8 cellular contexts compared by ENCODE assay signal in genomic region chrX:133171962-133172708, GRCh38. TPM values are rescaled to one million over a fixed set of nuclear protein-coding genes. Genes with fewer than 3 reads are reported as not detected.
DNase-seq lines count a peak whose midpoint lies in the region; ATAC-seq and TF ChIP-seq lines count a peak whose summit lies in the region.

No MANE protein-coding gene starts in this region.

- no peaks in the 10 kb centered on the region for H3K27me3 ChIP-seq in DOHH2 (ENCODE audit: control insufficient read depth, low read length)

- no peaks in the 10 kb centered on the region for H3F3A ChIP-seq in DOHH2 (ENCODE audit: control insufficient read depth, insufficient read depth)

- POLR2A ChIA-PET in HEK293 (lab: Yijun Ruan, JAX): no interaction called here

- ATAC-seq in left lobe of liver (peak; percentile 36), HG03025 (IDR thresholded peaks at IDR 0.05; ENCODE audit: low FRiP score, unreplicated experiment) (no peak)

- H3K9me2 ChIP-seq in DOHH2 (replicated peaks; ENCODE audit: control insufficient read depth, low read length): no peaks in the 10 kb centered on the region

- H3K36me3 ChIP-seq in DOHH2 (ENCODE audit: control insufficient read depth, low read length): no peaks in the 10 kb centered on the region
- no peaks in the 10 kb centered on the region for H3K36me3 ChIP-seq in HEK293 (ENCODE audit: control insufficient read depth in 2 of 2, insufficient read depth in 1 of 2, low read length in 2 of 2)

- H3K79me2 ChIP-seq in DOHH2 (ENCODE audit: control insufficient read depth, low read length): no peaks in the 10 kb centered on the region

- CTCF ChIA-PET in HEK293 (lab: Yijun Ruan, JAX): interaction anchor here (0.6 to 4.9 kb wide), 20 partner anchors 9 to 1669 kb away, joined by 3 to 37 read pairs (median 4); no protein-coding TSS in a partner anchor

- H3K4me3 ChIP-seq in DOHH2 (ENCODE audit: low read length) (no peak overlapping the region), HEK293 (ENCODE audit: low read depth, low read length) (no peak overlapping the region)

- DNase-seq in SKM-1 (lab: John Stamatoyannopoulos, UW; ENCODE audit: unreplicated experiment) (peak; percentile 4), left lobe of liver (ENCODE audit: low spot score) (no peak), SK-N-DZ (ENCODE audit: low spot score) (no peak), DMS79 treated with DMSO at 0.1 percent for 48 hours (lab: John Stamatoyannopoulos, UW) (no peak)
- no peak for DNase-seq in stimulated activated naive CD4-positive, alpha-beta T cell (lab: John Stamatoyannopoulos, UW)

- H3K4me1 ChIP-seq in DOHH2 (ENCODE audit: control insufficient read depth, low read length) (peaks cover 5% of the 10 kb centered on the region; the same call in 1 of the 2 replicates), HEK293 (ENCODE audit: control insufficient read depth, insufficient read depth, low read length) (no peaks in the 10 kb centered on the region)

- TF ChIP-seq CTCF in DOHH2 (IDR thresholded peaks at IDR 0.05; ENCODE audit: low read depth, low read length, poor library complexity, severe bottlenecking) (peak; percentile 54), HEK293 (tag by site-specific recombination; IDR thresholded peaks at IDR 0.05) (peak; percentile 47; the same call in 1 of the 2 replicates)

- no peak overlapping the region for H3K4me2 ChIP-seq in DOHH2 (ENCODE audit: low read length)

- no peaks in the 10 kb centered on the region for H4K20me1 ChIP-seq in DOHH2 (ENCODE audit: control insufficient read depth, insufficient read depth, low read depth, low read length)

- H3K27ac ChIP-seq in DOHH2 (ENCODE audit: low read depth, low read length) (no peak overlapping the region), HEK293 (ENCODE audit: extremely low read depth, low read depth, low read length) (no peak overlapping the region)

- H3K9me3 ChIP-seq in DOHH2 (ENCODE audit: control insufficient read depth, insufficient read depth, low read length) (no peaks in the 10 kb centered on the region), HEK293 (ENCODE audit: control insufficient read depth, insufficient read depth, low read depth, low read length) (no peaks in the 10 kb centered on the region)

TF ChIP-seq in HEK293, 187 proteins besides CTCF, POLR2A, EP300 and RAD21:
- no peak for TF ChIP-seq KLF1 (tag by site-specific recombination; IDR thresholded peaks at IDR 0.05)
- no peak for TF ChIP-seq ZNF138 (tag by site-specific recombination; IDR thresholded peaks at IDR 0.05; ENCODE audit: borderline replicate concordance)
- peak; percentile 30; the same call in 1 of the 2 replicates for TF ChIP-seq MZF1 (tag by site-specific recombination; IDR thresholded peaks at IDR 0.05; ENCODE audit: borderline replicate concordance)
- TF ChIP-seq SP3 (tag by site-specific recombination; IDR thresholded peaks at IDR 0.05): no peak
- no peak for TF ChIP-seq ZNF335 (tag by site-specific recombination; conservative IDR thresholded peaks at IDR 0.05)
- no peak for TF ChIP-seq ZNF624 (tag by site-specific recombination; IDR thresholded peaks at IDR 0.05)
- TF ChIP-seq ZNF707 (tag by site-specific recombination; IDR thresholded peaks at IDR 0.05): no peak
- peak; percentile 63 for TF ChIP-seq ZNF654 (tag by site-specific recombination; IDR thresholded peaks at IDR 0.05; ENCODE audit: low read depth)
- TF ChIP-seq PRDM1 (tag by site-specific recombination; IDR thresholded peaks at IDR 0.05): no peak
- TF ChIP-seq ZNF394 (tag by site-specific recombination; IDR thresholded peaks at IDR 0.05; ENCODE audit: borderline replicate concordance): no peak
- TF ChIP-seq SCRT1 (tag by site-specific recombination; IDR thresholded peaks at IDR 0.05; ENCODE audit: borderline replicate concordance): no peak
- TF ChIP-seq KLF17 (tag by site-specific recombination; IDR thresholded peaks at IDR 0.05): no peak
- TF ChIP-seq ZNF501 (tag by site-specific recombination; IDR thresholded peaks at IDR 0.05): no peak
- peak; percentile 78 for TF ChIP-seq ZBTB11 (tag by site-specific recombination; conservative IDR thresholded peaks at IDR 0.05; ENCODE audit: low read depth)
- peak; percentile 44; the same call in 1 of the 2 replicates for TF ChIP-seq PRDM10 (tag by site-specific recombination; IDR thresholded peaks at IDR 0.05)
- TF ChIP-seq GFI1B (tag by site-specific recombination; IDR thresholded peaks at IDR 0.05): no peak
- TF ChIP-seq ZNF19 (tag by site-specific recombination; IDR thresholded peaks at IDR 0.05; ENCODE audit: low read depth): no peak

RNA-seq across cellular contexts. Expression of gene TFDP3, which starts 46.0 kb away (rescaled TPM):
- total RNA-seq in left lobe of liver: not detected
- not detected in 2 replicates for polyA plus RNA-seq in SK-N-DZ (2014; cell fraction: cytosol; rRNA removed)
- polyA plus RNA-seq in SK-N-DZ (2014; cell fraction: nucleus; rRNA removed): not detected in 2 replicates
